31 cellular contexts compared by ENCODE assay signal in the genomic region with DNA sequence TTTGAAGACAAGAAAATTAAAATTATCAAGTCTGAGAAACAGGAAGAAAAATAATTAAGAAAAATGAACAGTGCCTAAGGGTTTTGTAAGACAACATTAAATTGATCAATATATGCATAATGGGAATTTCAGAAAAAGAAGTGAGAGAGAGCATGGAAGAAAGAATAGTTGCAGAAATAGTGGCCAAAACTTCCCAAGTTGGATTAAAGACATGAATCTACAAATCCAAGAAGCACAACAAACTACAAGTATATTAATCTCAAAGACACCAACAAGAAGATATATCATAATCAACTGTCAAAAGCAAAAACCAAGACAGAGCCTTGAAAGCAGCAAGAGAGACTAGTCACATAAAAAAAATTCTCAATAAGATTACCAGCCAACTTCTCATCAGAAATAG.
DNase-seq lines count a peak whose midpoint lies in the region; ATAC-seq, FAIRE-seq and TF ChIP-seq lines count a peak whose summit lies in the region.
"Had no signal": no experiment of that assay in that cellular context is flagged by ENCODE, and none has a peak within 500 bp of the region (broad histone marks: within the 10 kb centered on the region; RNA-seq: fewer than 3 reads in every experiment).

No MANE protein-coding gene starts in this region.

- no peak overlapping the region for H3K4me2 ChIP-seq in HepG2 (ENCODE audit: low read depth, low read length)
- H3K4me2 ChIP-seq: A549; BLaER1; BLaER1 treated with 17β-estradiol and CSF1 and Interleukin-3, amounts not matched to agents 10 nM and 100 nM had no signal

- POLR2A ChIA-PET in HepG2 (lab: Yijun Ruan, JAX) (no interaction called here), HEK293 (lab: Yijun Ruan, JAX) (interaction anchor here (0.7 kb wide), 1 partner anchor 261 kb away, joined by 4 read pairs; no protein-coding TSS in a partner anchor), HEK293T (lab: Yijun Ruan, JAX) (no interaction called here)

- CTCF ChIA-PET in HepG2 (lab: Yijun Ruan, JAX; ENCODE audit: low intra/inter-chr PET ratio, low total read pairs) = no interaction called here
- CTCF ChIA-PET in HEK293 (lab: Yijun Ruan, JAX) = interaction anchor here (0.6 to 0.7 kb wide), 2 partner anchors 31 to 233 kb away, joined by 3 read pairs; no protein-coding TSS in a partner anchor
- CTCF ChIA-PET in HEK293T (lab: Yijun Ruan, JAX) = interaction anchor here (0.6 to 0.8 kb wide), 2 partner anchors 11 to 142 kb away, joined by 3 to 4 read pairs; no protein-coding TSS in a partner anchor

- no TSS peak for BruUV-seq in HepG2 (replicated peaks; lab: Mats Ljungman, UMichigan)

- H3K27me3 ChIP-seq in HepG2 (ENCODE audit: control insufficient read depth in 1 of 2, insufficient read depth in 2 of 2, low read length in 2 of 2) (no peaks in the 10 kb centered on the region), right lobe of liver (no peaks in the 10 kb centered on the region)
- H3K27me3 ChIP-seq: BE2C; BLaER1; BLaER1 treated with 17β-estradiol and CSF1 and Interleukin-3, amounts not matched to agents 10 nM and 100 nM had no signal

- TF ChIP-seq POLR2A in HepG2 (IDR thresholded peaks at IDR 0.05; ENCODE audit: insufficient read depth in 1 of 2, low read depth in 2 of 2, low read length in 2 of 2) (no peak), right lobe of liver (IDR thresholded peaks at IDR 0.05) (no peak)

- in situ Hi-C loops in HepG2 (cut with HindIII; ENCODE audit: extremely low pct_ligation_motif_present, low pct_unique_long_range_greater_than_20kb) = no loop called here

- no peak overlapping the region for H2AFZ ChIP-seq in HepG2 (ENCODE audit: low read length)

- FAIRE-seq in HepG2 (lab: Jason Lieb, UNC) = no peak
- FAIRE-seq: A204.1, A549, D721Med had no signal

- TF ChIP-seq RAD21 in HepG2 (CRISPR knock-in tag; IDR thresholded peaks at IDR 0.05) = no peak

- H3K79me2 ChIP-seq in HepG2 (ENCODE audit: insufficient read depth, low read length) = no peaks in the 10 kb centered on the region

- no peaks in the 10 kb centered on the region for H4K20me1 ChIP-seq in HepG2 (ENCODE audit: insufficient read depth, low read length)
- H4K20me1 ChIP-seq: BLaER1; BLaER1 treated with 17β-estradiol and CSF1 and Interleukin-3, amounts not matched to agents 10 nM and 100 nM had no signal

- H3K4me3 ChIP-seq in HepG2 (replicated peaks in 1 of 3; ENCODE audit: insufficient read depth in 1 of 3, low read depth in 2 of 3, low read length in 3 of 3) (no peak overlapping the region), right lobe of liver (no peak overlapping the region), HEK293 (ENCODE audit: low read depth, low read length) (no peak overlapping the region)
- H3K4me3 ChIP-seq: A549; BLaER1; BLaER1 treated with 17β-estradiol and CSF1 and Interleukin-3, amounts not matched to agents 10 nM and 100 nM had no signal

- H3K9me3 ChIP-seq in HepG2 (ENCODE audit: low read length) (peaks cover 15% of the 10 kb centered on the region), right lobe of liver (no peaks in the 10 kb centered on the region), HEK293 (ENCODE audit: control insufficient read depth, insufficient read depth, low read depth, low read length) (no peaks in the 10 kb centered on the region)
- H3K9me3 ChIP-seq: BE2C, Caco-2 had no signal

- ATAC-seq in HepG2 (no peak), right lobe of liver (no peak)
- ATAC-seq: A549; CD8-positive, alpha-beta T cell had no signal

- no peak overlapping the region for H3K9ac ChIP-seq in HepG2 (ENCODE audit: insufficient read depth, low read depth, low read length)
- H3K9ac ChIP-seq: BLaER1; BLaER1 treated with 17β-estradiol and CSF1 and Interleukin-3, amounts not matched to agents 10 nM and 100 nM had no signal

- DNase-seq in HepG2 (ENCODE audit: low spot score) = no peak
- no peak for DNase-seq in right lobe of liver
- no peak for DNase-seq in HEK293T (ENCODE audit: extremely low spot score)
- DNase-seq: 8988T; ACHN; AML-193; BE2C; C1 segment of cervical spinal cord; Caco-2; Calu3; CD4-positive, alpha-beta memory T cell; CD4-positive, alpha-beta T cell; CD4-positive, CD25-positive, alpha-beta regulatory T cell; CD8-positive, alpha-beta memory T cell; CD8-positive, alpha-beta T cell; COR-L47; DMS 273 treated with DMSO at 0.1 percent for 48 hours; DMS153; DMS53; DMS79; DMS79 treated with DMSO at 0.1 percent for 48 hours; DND-41; EL had no signal

- no peak for TF ChIP-seq CTCF in HepG2 (CRISPR knock-in tag; IDR thresholded peaks at IDR 0.05)
- TF ChIP-seq CTCF in right lobe of liver (IDR thresholded peaks at IDR 0.05) = no peak
- no peak for TF ChIP-seq CTCF in HEK293 (tag by site-specific recombination; IDR thresholded peaks at IDR 0.05)

- no peak overlapping the region for H3K27ac ChIP-seq in HepG2 (ENCODE audit: extremely low read length, insufficient read depth, low read length)
- H3K27ac ChIP-seq in right lobe of liver = no peak overlapping the region
- H3K27ac ChIP-seq in HEK293 (ENCODE audit: extremely low read depth, low read depth, low read length) = no peak overlapping the region
- H3K27ac ChIP-seq: 22Rv1; A549; BLaER1; BLaER1 treated with 17β-estradiol and CSF1 and Interleukin-3, amounts not matched to agents 10 nM and 100 nM; C4-2B had no signal

- intact Hi-C loops in HepG2 (cut with micrococcal nuclease; ENCODE audit: unreplicated experiment) (no loop called here), right lobe of liver (cut with DNase I) (no loop called here)

- no peak for TF ChIP-seq EP300 in HepG2 (IDR thresholded peaks at IDR 0.05; ENCODE audit: low read depth in 2 of 2, low read length in 2 of 2)
- TF ChIP-seq EP300 in HepG2 (CRISPR knock-in tag; IDR thresholded peaks at IDR 0.05; ENCODE audit: borderline replicate concordance) = no peak

- H3K36me3 ChIP-seq in HepG2 (replicated peaks in 1 of 2; ENCODE audit: control insufficient read depth in 1 of 2, insufficient read depth in 2 of 2, low read length in 2 of 2) (no peaks in the 10 kb centered on the region), right lobe of liver (no peaks in the 10 kb centered on the region), HEK293 (ENCODE audit: control insufficient read depth in 2 of 2, insufficient read depth in 1 of 2, low read length in 2 of 2) (no peaks in the 10 kb centered on the region)
- H3K36me3 ChIP-seq: BE2C; BLaER1; BLaER1 treated with 17β-estradiol and CSF1 and Interleukin-3, amounts not matched to agents 10 nM and 100 nM had no signal

- peaks cover 4% of the 10 kb centered on the region for H3K4me1 ChIP-seq in HepG2 (ENCODE audit: insufficient read depth, low read length)
- H3K4me1 ChIP-seq in right lobe of liver = peaks cover 0 to 8% (median 0%) of the 10 kb centered on the region in 4 donors
- H3K4me1 ChIP-seq in HEK293 (ENCODE audit: control insufficient read depth, insufficient read depth, low read length) = no peaks in the 10 kb centered on the region
- H3K4me1 ChIP-seq: A549, BE2C, BLaER1, Caco-2 had no signal

TF ChIP-seq in HepG2, 621 proteins besides CTCF, POLR2A, EP300 and RAD21:
- no peak for TF ChIP-seq ZNF441 (CRISPR knock-in tag; IDR thresholded peaks at IDR 0.05; ENCODE audit: borderline replicate concordance)
- peak; percentile 68; the same call in 1 of the 2 replicates for TF ChIP-seq ZNF558 (CRISPR knock-in tag; IDR thresholded peaks at IDR 0.05; ENCODE audit: borderline replicate concordance)

TF ChIP-seq in HEK293, 187 proteins besides CTCF, POLR2A, EP300 and RAD21:
- TF ChIP-seq ZNF558 (tag by site-specific recombination; IDR thresholded peaks at IDR 0.05) (peak; percentile 98), ZNF473 (tag by site-specific recombination; IDR thresholded peaks at IDR 0.05) (no peak)
TF ChIP-seq in HEK293: peak in this region for 1.

TF ChIP-seq in HEK293T, 16 proteins besides CTCF, POLR2A, EP300 and RAD21:
- TF ChIP-seq ZNF384 (IDR thresholded peaks at IDR 0.05) = no peak
